Comparison of ENCODE assay signal across 9 cellular contexts in the genomic region with DNA sequence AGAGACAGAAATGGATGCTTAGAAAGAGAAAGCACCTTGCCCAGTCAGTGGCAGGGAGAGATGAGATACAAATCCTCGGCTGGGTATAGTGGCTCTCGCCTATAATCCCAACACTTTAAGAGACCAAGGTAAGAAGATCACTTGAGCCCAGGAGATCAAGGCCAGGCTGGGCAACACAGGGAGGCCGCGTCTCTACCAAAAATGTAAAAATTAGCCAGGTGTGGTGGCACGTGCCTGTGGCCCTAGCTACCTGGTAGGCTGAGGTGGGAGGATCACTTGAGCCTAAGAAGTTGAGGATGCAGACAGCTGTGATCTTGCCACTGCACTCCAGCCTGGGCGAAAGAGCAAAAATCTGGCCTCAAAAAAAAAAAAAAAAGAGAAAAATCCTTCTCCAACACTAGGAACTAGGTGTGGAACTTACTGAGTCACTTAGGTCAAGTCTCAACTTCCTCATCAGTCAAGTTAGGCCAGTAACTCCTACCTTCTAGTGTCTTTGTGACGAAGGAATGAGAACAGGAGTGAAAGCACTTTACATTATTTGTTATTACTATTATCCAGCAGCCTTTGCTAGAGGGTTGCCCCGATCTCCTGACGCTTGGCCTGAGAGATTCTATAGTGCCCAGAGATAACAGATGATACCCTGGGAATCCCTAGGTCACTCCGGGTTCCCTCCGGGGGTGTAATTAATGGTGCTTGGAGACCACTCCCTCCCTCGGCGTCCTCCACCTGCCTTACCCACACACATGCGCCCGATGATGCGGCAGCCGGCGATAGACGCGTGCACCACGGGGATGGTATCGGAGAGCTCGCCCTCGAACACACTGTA. TPM values are rescaled to one million over a fixed set of nuclear protein-coding genes. Genes with fewer than 3 reads are reported as not detected.
DNase-seq lines count a peak whose midpoint lies in the region; ATAC-seq, FAIRE-seq and TF ChIP-seq lines count a peak whose summit lies in the region.
"Had no signal": no experiment of that assay in that cellular context is flagged by ENCODE, and none has a peak within 500 bp of the region (broad histone marks: within the 10 kb centered on the region; RNA-seq: fewer than 3 reads in every experiment).

No MANE protein-coding gene starts in this region.

- no peak for TF ChIP-seq CTCF in DOHH2 (IDR thresholded peaks at IDR 0.05; ENCODE audit: low read depth, low read length, poor library complexity, severe bottlenecking)
- no peak for TF ChIP-seq CTCF in kidney (IDR thresholded peaks at IDR 0.05; ENCODE audit: borderline replicate concordance, extremely low read depth, insufficient read depth)
- no peak for TF ChIP-seq CTCF in testis (IDR thresholded peaks at IDR 0.05)

- H3K4me1 ChIP-seq in DOHH2 (ENCODE audit: control insufficient read depth, low read length), result peaks cover 15% of the 10 kb centered on the region
- H3K4me1 ChIP-seq in kidney (ENCODE audit: control insufficient read depth in 1 of 2, insufficient read depth in 1 of 2, low read depth in 1 of 2, low read length in 2 of 2), result peaks cover 27 to 33% of the 10 kb centered on the region in 2 donors
- H3K4me1 ChIP-seq in testis, result peaks cover 7% of the 10 kb centered on the region

- no peak for FAIRE-seq in kidney (lab: Jason Lieb, UNC)

- intact Hi-C loops in kidney (cut with DNase I) (no loop called here), testis (cut with DNase I; ENCODE audit: low total_unique reads) (no loop called here)

- H3K9ac ChIP-seq in kidney (ENCODE audit: low read length in 2 of 2), result peak overlapping the region; percentile 82 to 87

- peaks cover 19% of the 10 kb centered on the region for H3F3A ChIP-seq in DOHH2 (ENCODE audit: control insufficient read depth, insufficient read depth)

- H3K27me3 ChIP-seq in DOHH2 (ENCODE audit: control insufficient read depth, low read length) (no peaks in the 10 kb centered on the region), testis (no peaks in the 10 kb centered on the region)

- H3K9me3 Mint-ChIP-seq in activated naive CD4-positive, alpha-beta T cell treated with anti-CD3 and anti-CD28 coated beads, Interleukin-2, amount 50 U/mL, for 72 hours, result no peaks in the 10 kb centered on the region

- peak overlapping the region; percentile 79 for H3K4me2 ChIP-seq in DOHH2 (ENCODE audit: low read length)

- H3K79me2 ChIP-seq in DOHH2 (ENCODE audit: control insufficient read depth, low read length), result peaks cover 41% of the 10 kb centered on the region

- peaks cover 15 to 38% of the 10 kb centered on the region in 2 donors for H3K36me3 Mint-ChIP-seq in activated naive CD4-positive, alpha-beta T cell treated with anti-CD3 and anti-CD28 coated beads, Interleukin-2, amount 50 U/mL, for 72 hours

- TF ChIP-seq POLR2A in testis (IDR thresholded peaks at IDR 0.05), result no peak

- no peaks in the 10 kb centered on the region for H3K9me3 ChIP-seq in DOHH2 (ENCODE audit: control insufficient read depth, insufficient read depth, low read length)
- no peaks in the 10 kb centered on the region for H3K9me3 ChIP-seq in kidney (ENCODE audit: control insufficient read depth in 1 of 2, low read length in 2 of 2)
- no peaks in the 10 kb centered on the region for H3K9me3 ChIP-seq in testis

- DNase-seq in activated naive CD4-positive, alpha-beta T cell treated with anti-CD3 and anti-CD28 coated beads, Interleukin-2, amount 50 U/mL, for 72 hours (ENCODE audit: low spot score in 2 of 2), result no peak
- no peak for DNase-seq in kidney
- DNase-seq in testis, result no peak
- DNase-seq in NCI-H345 treated with DMSO at 0.1 percent for 48 hours (lab: John Stamatoyannopoulos, UW; ENCODE audit: unreplicated experiment), result no peak
- no peak for DNase-seq in DMS153 (lab: John Stamatoyannopoulos, UW)

- peak overlapping the region; percentile 94 for H3K4me3 ChIP-seq in DOHH2 (ENCODE audit: low read length)
- H3K4me3 ChIP-seq in kidney (ENCODE audit: low read length in 2 of 2), result peak overlapping the region; percentile 84 to 91
- peak overlapping the region; percentile 87 to 95 for H3K4me3 ChIP-seq in testis

- H3K36me3 ChIP-seq in DOHH2 (ENCODE audit: control insufficient read depth, low read length), result peaks cover 53% of the 10 kb centered on the region
- peaks cover 22 to 25% of the 10 kb centered on the region in 2 donors for H3K36me3 ChIP-seq in kidney (ENCODE audit: control insufficient read depth in 1 of 2, insufficient read depth in 2 of 2, low read length in 2 of 2)
- H3K36me3 ChIP-seq in testis (ENCODE audit: low read depth, missing control alignments), result no peaks in the 10 kb centered on the region

- H3K27ac ChIP-seq in DOHH2 (ENCODE audit: low read depth, low read length) (peak overlapping the region; percentile 45), kidney (ENCODE audit: low read depth in 2 of 2, low read length in 2 of 2) (peak overlapping the region; percentile 43 to 87), testis (peak overlapping the region; percentile 77 to 91)

- H4K20me1 ChIP-seq in DOHH2 (ENCODE audit: control insufficient read depth, insufficient read depth, low read depth, low read length), result peaks cover 7% of the 10 kb centered on the region; the same call in 1 of the 2 replicates

- ATAC-seq in HG03520 (IDR thresholded peaks at IDR 0.05; ENCODE audit: unreplicated experiment) (peak; percentile 11), HG02981 (IDR thresholded peaks at IDR 0.05; ENCODE audit: unreplicated experiment) (no peak)
- ATAC-seq in activated naive CD4-positive, alpha-beta T cell treated with anti-CD3 and anti-CD28 coated beads, Interleukin-2, amount 50 U/mL, for 72 hours, result peak; percentile 37 to 58

- 15 to 19% methylated on average over 13 to 24 of the region's 24 CpGs for WGBS in testis, 2 donors

- peak overlapping the region; percentile 89 to 95 for H3K27ac Mint-ChIP-seq in activated naive CD4-positive, alpha-beta T cell treated with anti-CD3 and anti-CD28 coated beads, Interleukin-2, amount 50 U/mL, for 72 hours

- no peaks in the 10 kb centered on the region for H3K9me2 ChIP-seq in DOHH2 (replicated peaks; ENCODE audit: control insufficient read depth, low read length)

RNA-seq across cellular contexts. Expression of a gene that starts 0.9 kb away (rescaled TPM):
- total RNA-seq in activated naive CD4-positive, alpha-beta T cell treated with anti-CD3 and anti-CD28 coated beads, Interleukin-2, amount 50 U/mL, for 72 hours, result 100 to 1,000 TPM in 1 of 2 donors, 10 to 100 TPM in 1; 63.9 to 115 TPM
- 114 TPM for total RNA-seq in kidney
- 254 TPM for polyA plus RNA-seq in kidney (ENCODE audit: insufficient read depth, low read depth, low replicate concordance)
- 10 to 100 TPM; 84.3 to 90.6 TPM for total RNA-seq in testis
- 142 TPM for polyA plus RNA-seq in testis (ENCODE audit: insufficient read depth, low read depth, low replicate concordance)

RNA-seq across cellular contexts. Expression of a gene that starts 5.7 kb away (rescaled TPM):
- total RNA-seq in activated naive CD4-positive, alpha-beta T cell treated with anti-CD3 and anti-CD28 coated beads, Interleukin-2, amount 50 U/mL, for 72 hours, result 10 to 100 TPM; 29.4 to 41.8 TPM
- total RNA-seq in kidney (127 TPM), testis (10 to 100 TPM; 16.4 to 35.1 TPM)
- polyA plus RNA-seq in kidney (ENCODE audit: insufficient read depth, low read depth, low replicate concordance) (248 TPM), testis (ENCODE audit: insufficient read depth, low read depth, low replicate concordance) (45.9 TPM)

RNA-seq across cellular contexts. Expression of a gene that starts 8.6 kb away (rescaled TPM):
- total RNA-seq in activated naive CD4-positive, alpha-beta T cell treated with anti-CD3 and anti-CD28 coated beads, Interleukin-2, amount 50 U/mL, for 72 hours, result not detected
- total RNA-seq in kidney (not detected), testis (under 1 TPM; 0.39 to 0.43 TPM)
- polyA plus RNA-seq in kidney (ENCODE audit: insufficient read depth, low read depth, low replicate concordance) (not detected), testis (ENCODE audit: insufficient read depth, low read depth, low replicate concordance) (0.96 TPM)
- total RNA-seq: NCI-H460 had no signal

RNA-seq across cellular contexts. Expression of a gene that starts 57.2 kb away (rescaled TPM):
- total RNA-seq in activated naive CD4-positive, alpha-beta T cell treated with anti-CD3 and anti-CD28 coated beads, Interleukin-2, amount 50 U/mL, for 72 hours, result not detected
- 12.4 TPM for total RNA-seq in kidney
- polyA plus RNA-seq in kidney (ENCODE audit: insufficient read depth, low read depth, low replicate concordance), result 10.7 TPM
- 1 to 10 TPM; 1.1 TPM for total RNA-seq in testis
- polyA plus RNA-seq in testis (ENCODE audit: insufficient read depth, low read depth, low replicate concordance), result 2.2 TPM
